In genomic region chr2:182375862-182376261, GRCh38 we compare ENCODE assay signal across 36 cellular contexts. TPM values are rescaled to one million over a fixed set of nuclear protein-coding genes. Genes with fewer than 3 reads are reported as not detected.
DNase-seq lines count a peak whose midpoint lies in the region; ATAC-seq, FAIRE-seq and TF ChIP-seq lines count a peak whose summit lies in the region.
"Had no signal": no experiment of that assay in that cellular context is flagged by ENCODE, and none has a peak within 500 bp of the region (broad histone marks: within the 10 kb centered on the region; RNA-seq: fewer than 3 reads in every experiment).

No MANE protein-coding gene starts in this region.

- WGBS in A549 (ENCODE audit: missing lambda C conversion rate): 22% methylated on average over 1 of the region's 1 CpG
- WGBS in mesenchymal stem cell: 92% methylated on average over 1 of the region's 1 CpG
- WGBS in heart right ventricle, 2 donors: 73 to 92% methylated on average over 1 of the region's 1 CpG

- no peaks in the 10 kb centered on the region for H3K79me1 ChIP-seq in mesenchymal stem cell (replicated peaks; ENCODE audit: low read length, poor library complexity, severe bottlenecking)

- no peaks in the 10 kb centered on the region for H3K27me3 ChIP-seq in mesenchymal stem cell (ENCODE audit: control insufficient read depth in 1 of 2, insufficient read depth in 1 of 2, low read length in 2 of 2)
- H3K27me3 ChIP-seq in Karpas-422 (ENCODE audit: low read length): no peaks in the 10 kb centered on the region
- H3K27me3 ChIP-seq in heart right ventricle: no peaks in the 10 kb centered on the region
- H3K27me3 ChIP-seq: BE2C; BLaER1; BLaER1 treated with 17β-estradiol and CSF1 and Interleukin-3, amounts not matched to agents 10 nM and 100 nM had no signal

- no peak for DNase-seq in A549 (ENCODE audit: low read depth in 1 of 2, low spot score in 1 of 2)
- no peak for DNase-seq in mesenchymal stem cell
- no peak for DNase-seq in Karpas-422
- DNase-seq in heart right ventricle: no peak
- DNase-seq: 8988T; ACHN; AML-193; BE2C; C1 segment of cervical spinal cord; Caco-2; Calu3; CD4-positive, alpha-beta memory T cell; CD4-positive, alpha-beta T cell; CD4-positive, CD25-positive, alpha-beta regulatory T cell; CD8-positive, alpha-beta memory T cell; CD8-positive, alpha-beta T cell; COR-L47; DMS 273 treated with DMSO at 0.1 percent for 48 hours; DMS153; DMS53; DMS79; DMS79 treated with DMSO at 0.1 percent for 48 hours; DND-41; EL had no signal

- H3K9ac ChIP-seq in mesenchymal stem cell (ENCODE audit: low read length) (no peak overlapping the region), Karpas-422 (ENCODE audit: low read length) (no peak overlapping the region)
- H3K9ac ChIP-seq: BLaER1; BLaER1 treated with 17β-estradiol and CSF1 and Interleukin-3, amounts not matched to agents 10 nM and 100 nM had no signal

- no peak overlapping the region for H3K18ac ChIP-seq in mesenchymal stem cell (ENCODE audit: low read depth in 1 of 2, low read length in 2 of 2)

- ATAC-seq in A549 (no peak), GM21825 (IDR thresholded peaks at IDR 0.05; ENCODE audit: unreplicated experiment) (no peak), heart right ventricle (no peak)
- ATAC-seq: CD8-positive, alpha-beta T cell had no signal

- H3K14ac ChIP-seq in mesenchymal stem cell (ENCODE audit: low read length in 2 of 2): no peak overlapping the region

- no peak overlapping the region for H2BK12ac ChIP-seq in mesenchymal stem cell (ENCODE audit: low read length in 2 of 2)

- H3K27ac ChIP-seq in A549 (no peak overlapping the region), HEK293 (ENCODE audit: extremely low read depth, low read depth, low read length) (no peak overlapping the region), mesenchymal stem cell (ENCODE audit: low read length, poor library complexity, severe bottlenecking) (no peak overlapping the region), Karpas-422 (ENCODE audit: low read length) (no peak overlapping the region), heart right ventricle (peak overlapping the region in 1 of 10 donors; percentile 6)
- H3K27ac ChIP-seq: 22Rv1; BLaER1; BLaER1 treated with 17β-estradiol and CSF1 and Interleukin-3, amounts not matched to agents 10 nM and 100 nM; C4-2B had no signal

- FAIRE-seq in A549 (lab: Jason Lieb, UNC): no peak
- FAIRE-seq: A204.1, D721Med had no signal

- H2BK120ac ChIP-seq in mesenchymal stem cell (ENCODE audit: low read depth, low read length): no peak overlapping the region

- H3K36me3 ChIP-seq in HEK293 (ENCODE audit: control insufficient read depth in 2 of 2, insufficient read depth in 1 of 2, low read length in 2 of 2) (no peaks in the 10 kb centered on the region), mesenchymal stem cell (ENCODE audit: control insufficient read depth in 1 of 2, insufficient read depth in 2 of 2, low read depth in 1 of 2, low read length in 2 of 2) (peaks cover 0 to 9% of the 10 kb centered on the region in 2 experiments), Karpas-422 (ENCODE audit: insufficient read depth, low read length) (no peaks in the 10 kb centered on the region), heart right ventricle (no peaks in the 10 kb centered on the region)
- H3K36me3 ChIP-seq: BE2C; BLaER1; BLaER1 treated with 17β-estradiol and CSF1 and Interleukin-3, amounts not matched to agents 10 nM and 100 nM had no signal

- no peak for TF ChIP-seq EP300 in A549 (IDR thresholded peaks at IDR 0.05)

- POLR2A ChIA-PET in A549 (lab: Yijun Ruan, JAX): no interaction called here
- POLR2A ChIA-PET in HEK293 (lab: Yijun Ruan, JAX): no interaction called here

- no peaks in the 10 kb centered on the region for H3K9me2 ChIP-seq in Karpas-422 (replicated peaks; ENCODE audit: insufficient read depth, low read length)

- peak overlapping the region; percentile 52 for H2BK15ac ChIP-seq in mesenchymal stem cell (ENCODE audit: low read depth, poor library complexity, severe bottlenecking)

- H3K4me1 ChIP-seq in A549 (peaks cover 23% of the 10 kb centered on the region), HEK293 (ENCODE audit: control insufficient read depth, insufficient read depth, low read length) (no peaks in the 10 kb centered on the region), mesenchymal stem cell (ENCODE audit: control insufficient read depth, insufficient read depth, low read depth, low read length) (peaks cover 1% of the 10 kb centered on the region), Karpas-422 (ENCODE audit: low read length) (no peaks in the 10 kb centered on the region), heart right ventricle (peaks cover 0 to 50% (median 23%) of the 10 kb centered on the region in 9 donors)
- H3K4me1 ChIP-seq: BE2C; BLaER1; BLaER1 treated with 17β-estradiol and CSF1 and Interleukin-3, amounts not matched to agents 10 nM and 100 nM had no signal

- H3K79me2 ChIP-seq in Karpas-422 (ENCODE audit: low read length): no peaks in the 10 kb centered on the region

- no peak overlapping the region for H2AK5ac ChIP-seq in mesenchymal stem cell (ENCODE audit: low read length, severe bottlenecking)

- H2BK5ac ChIP-seq in mesenchymal stem cell (ENCODE audit: low read depth, low read length, poor library complexity, severe bottlenecking): no peak overlapping the region

- H3K9me3 ChIP-seq in A549 (peaks cover 39% of the 10 kb centered on the region), HEK293 (ENCODE audit: control insufficient read depth, insufficient read depth, low read depth, low read length) (no peaks in the 10 kb centered on the region), mesenchymal stem cell (ENCODE audit: control insufficient read depth, low read length) (peaks cover 33% of the 10 kb centered on the region), Karpas-422 (ENCODE audit: low read length) (no peaks in the 10 kb centered on the region), heart right ventricle (peaks cover 0 to 44% (median 16%) of the 10 kb centered on the region in 11 donors)
- H3K9me3 ChIP-seq: BE2C had no signal

- H3K4me3 ChIP-seq in A549: no peak overlapping the region
- H3K4me3 ChIP-seq in HEK293 (ENCODE audit: low read depth, low read length): no peak overlapping the region
- H3K4me3 ChIP-seq in mesenchymal stem cell (ENCODE audit: insufficient read depth in 1 of 2, low read depth in 1 of 2, low read length in 2 of 2): no peak overlapping the region
- H3K4me3 ChIP-seq in Karpas-422 (ENCODE audit: low read length): no peak overlapping the region
- H3K4me3 ChIP-seq in heart right ventricle: no peak overlapping the region
- H3K4me3 ChIP-seq: BLaER1; BLaER1 treated with 17β-estradiol and CSF1 and Interleukin-3, amounts not matched to agents 10 nM and 100 nM had no signal

- H2AFZ ChIP-seq in mesenchymal stem cell (ENCODE audit: low read depth, low read length) (no peak overlapping the region), Karpas-422 (ENCODE audit: low read length) (no peak overlapping the region)

- no peak overlapping the region for H4K8ac ChIP-seq in mesenchymal stem cell (ENCODE audit: low read length)

- H3K4ac ChIP-seq in mesenchymal stem cell (ENCODE audit: low read depth in 1 of 2, low read length in 2 of 2): no peak overlapping the region

- intact Hi-C loops in heart right ventricle (cut with DNase I): loop anchor here in 2 of 10 donors (10.0 kb wide), 2 partner anchors 49 to 131 kb away; partner anchors contain the start of gene PDE1A (in 1 of the 2)

- no peak overlapping the region for H3K4me2 ChIP-seq in A549
- H3K4me2 ChIP-seq in mesenchymal stem cell (ENCODE audit: low read length, poor library complexity, severe bottlenecking): no peak overlapping the region
- H3K4me2 ChIP-seq in Karpas-422 (ENCODE audit: low read depth, low read length, poor library complexity, severe bottlenecking): no peak overlapping the region
- H3K4me2 ChIP-seq: BLaER1; BLaER1 treated with 17β-estradiol and CSF1 and Interleukin-3, amounts not matched to agents 10 nM and 100 nM had no signal

- H3K23ac ChIP-seq in mesenchymal stem cell (ENCODE audit: low read length in 2 of 2): no peak overlapping the region

- no peak for TF ChIP-seq CTCF in A549 (IDR thresholded peaks at IDR 0.05)
- TF ChIP-seq CTCF in HEK293 (tag by site-specific recombination; IDR thresholded peaks at IDR 0.05): no peak
- no peak for TF ChIP-seq CTCF in heart right ventricle (IDR thresholded peaks at IDR 0.05)

- H4K91ac ChIP-seq in mesenchymal stem cell (ENCODE audit: low read length): no peak overlapping the region

- TF ChIP-seq POLR2A in A549 (IDR thresholded peaks at IDR 0.05; ENCODE audit: low read length): no peak

- H4K20me1 ChIP-seq in Karpas-422 (ENCODE audit: insufficient read depth, low read depth, low read length): no peaks in the 10 kb centered on the region
- H4K20me1 ChIP-seq: BLaER1; BLaER1 treated with 17β-estradiol and CSF1 and Interleukin-3, amounts not matched to agents 10 nM and 100 nM had no signal

- CTCF ChIA-PET in A549 (lab: Yijun Ruan, JAX): no interaction called here
- CTCF ChIA-PET in HEK293 (lab: Yijun Ruan, JAX): interaction anchor here (1.3 kb wide), 1 partner anchor 273 kb away, joined by 4 read pairs; no protein-coding TSS in a partner anchor

- TF ChIP-seq RAD21 in A549 (conservative IDR thresholded peaks at IDR 0.05 in 1 of 2, IDR thresholded peaks at IDR 0.05 in 1 of 2): no peak

TF ChIP-seq in A549, 52 proteins besides CTCF, POLR2A, EP300 and RAD21:
- TF ChIP-seq RNF2 (IDR thresholded peaks at IDR 0.05; ENCODE audit: borderline replicate concordance, low read depth) (no peak), ZFP36 (IDR thresholded peaks at IDR 0.05; ENCODE audit: borderline replicate concordance, partially characterized antibody) (peak; percentile 88)
TF ChIP-seq in A549: peak in this region for 1.

TF ChIP-seq in HEK293, 187 proteins besides CTCF, POLR2A, EP300 and RAD21:
- TF ChIP-seq SETDB1 (IDR thresholded peaks at IDR 0.05; ENCODE audit: insufficient read length, low read length) (peak; percentile 52), ZNF585B (tag by site-specific recombination; IDR thresholded peaks at IDR 0.05) (peak; percentile 87), TRIM28 (IDR thresholded peaks at IDR 0.05; ENCODE audit: borderline replicate concordance, low read length) (peak; percentile 28; the same call in 1 of the 2 replicates), ZNF211 (tag by site-specific recombination; IDR thresholded peaks at IDR 0.05; ENCODE audit: low read depth) (no peak), ZNF24 (tag by site-specific recombination; IDR thresholded peaks at IDR 0.05) (no peak)

RNA-seq across cellular contexts. Expression of gene PDE1A, which starts 51.0 kb away (rescaled TPM):
- 2.7 and 3.2 TPM in 2 replicates for polyA plus RNA-seq in A549 (2011; rRNA removed)
- 0.29 and 0.30 TPM in 2 replicates for polyA plus RNA-seq in A549 (2012; cell fraction: cytosol; rRNA removed)
- polyA plus RNA-seq in A549 (2012; cell fraction: nucleus; rRNA removed): 0.11 and 0.20 TPM in 2 replicates
- polyA plus RNA-seq in A549 (2017; fragmentation: RNase III; extraction: RNeasy Plus Mini Kit Qiagen cat#74134 plus additional on column Dnase treatment): 0.18 to 0.28 TPM (median 0.26 TPM) in 3 replicates
- polyA minus RNA-seq in A549 (2011; rRNA and poly(A)+ RNA removed): 2.0 and 3.5 TPM in 2 replicates
- 7.7 TPM for polyA plus RNA-seq in mesenchymal stem cell (2013, experiment 1 of 2)
- polyA plus RNA-seq in mesenchymal stem cell (2013, experiment 2 of 2): 8.7 TPM
- 0.15 TPM in 1 of 2 replicates, not detected in the other for total RNA-seq in Karpas-422 (2014; rRNA removed; shearing (Covaris generic); ENCODE audit: low replicate concordance)
- 10 to 100 TPM in 9 of 10 donors, 1 to 10 TPM in 1; 5.8 to 66.7 (median 17.2) TPM for total RNA-seq in heart right ventricle
- 1 to 10 TPM; 3.6 to 4.9 TPM for polyA plus RNA-seq in heart right ventricle
- total RNA-seq: A172; B cell; Caco-2; CD4-positive, alpha-beta memory T cell; CD4-positive, alpha-beta T cell; CD4-positive, CD25-positive, alpha-beta regulatory T cell; CD8-positive, alpha-beta memory T cell; CD8-positive, alpha-beta T cell; Daoy had no signal
- polyA plus RNA-seq: CD14-positive monocyte; CD4-positive, alpha-beta memory T cell; CD4-positive, CD25-positive, alpha-beta regulatory T cell; CD8-positive, alpha-beta memory T cell had no signal
